In the genomic region with DNA sequence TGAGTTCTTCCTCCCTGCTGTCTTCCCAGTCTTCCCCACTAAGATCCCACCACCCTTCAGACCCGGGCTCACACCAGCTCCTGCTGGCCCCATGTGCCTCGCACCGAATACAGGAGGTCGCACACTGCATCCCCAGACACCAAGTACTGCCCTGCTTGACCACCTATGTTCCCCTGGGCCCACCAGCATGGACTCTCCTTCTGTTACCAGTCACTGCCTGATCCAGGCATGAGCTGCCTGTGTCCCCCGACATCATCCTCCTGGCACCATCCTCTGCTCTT, we compare ENCODE assay signal across 8 cellular contexts.
A peak's percentile ranks its signal among the peaks of the same experiment; 100 is the strongest.
DNase-seq lines count a peak whose midpoint lies in the region; ATAC-seq and TF ChIP-seq lines count a peak whose summit lies in the region.

No MANE protein-coding gene starts in this region.

- H3K4me3 Mint-ChIP-seq in stimulated activated effector memory CD8-positive, alpha-beta T cell treated with anti-CD3 and anti-CD28 coated beads, Interleukin-12 subunit alpha, Interleukin-12 subunit beta, amount 100 ng/mL, for 72 hours = peak overlapping the region; percentile 93

- TF ChIP-seq CTCF in ascending aorta (IDR thresholded peaks at IDR 0.05) = no peak

- peaks cover 3 to 20% of the 10 kb centered on the region in 2 donors for H3K4me1 ChIP-seq in ascending aorta

- no peaks in the 10 kb centered on the region for H3K9me3 Mint-ChIP-seq in stimulated activated effector memory CD8-positive, alpha-beta T cell treated with anti-CD3 and anti-CD28 coated beads, Interleukin-12 subunit alpha, Interleukin-12 subunit beta, amount 100 ng/mL, for 72 hours

- ATAC-seq in GM19328 (IDR thresholded peaks at IDR 0.05; ENCODE audit: unreplicated experiment) (peak; percentile 13), HG03025 (IDR thresholded peaks at IDR 0.05; ENCODE audit: low FRiP score, unreplicated experiment) (peak; percentile 19)
- ATAC-seq in stimulated activated effector memory CD8-positive, alpha-beta T cell treated with anti-CD3 and anti-CD28 coated beads, Interleukin-12 subunit alpha, Interleukin-12 subunit beta, amount 100 ng/mL, for 72 hours = peak; percentile 46

- intact Hi-C loops in ascending aorta (cut with DNase I) = loop anchor here (2.0 to 5.0 kb wide), 2 partner anchors 49 to 285 kb away; partner anchors contain the start of gene TAB2

- peaks cover 61% of the 10 kb centered on the region for H3K4me1 Mint-ChIP-seq in stimulated activated effector memory CD8-positive, alpha-beta T cell treated with anti-CD3 and anti-CD28 coated beads, Interleukin-12 subunit alpha, Interleukin-12 subunit beta, amount 100 ng/mL, for 72 hours

- no peaks in the 10 kb centered on the region for H3K9me3 ChIP-seq in ascending aorta

- DNase-seq in ascending aorta (ENCODE audit: low spot score in 2 of 2) (no peak), foreskin melanocyte (no peak), NCI-H2029 (lab: John Stamatoyannopoulos, UW) (no peak), NAMALWA (ENCODE audit: low spot score) (no peak), H7 (no peak)
- DNase-seq in stimulated activated effector memory CD8-positive, alpha-beta T cell treated with anti-CD3 and anti-CD28 coated beads, Interleukin-12 subunit alpha, Interleukin-12 subunit beta, amount 100 ng/mL, for 72 hours (ENCODE audit: low spot score in 2 of 2) = peak in 1 of 2 donors; percentile 50

- peak overlapping the region; percentile 99 for H3K27ac Mint-ChIP-seq in stimulated activated effector memory CD8-positive, alpha-beta T cell treated with anti-CD3 and anti-CD28 coated beads, Interleukin-12 subunit alpha, Interleukin-12 subunit beta, amount 100 ng/mL, for 72 hours

- no peaks in the 10 kb centered on the region for H3K36me3 ChIP-seq in ascending aorta
- no peaks in the 10 kb centered on the region for H3K36me3 ChIP-seq in H7 (replicated peaks; ENCODE audit: control insufficient read depth, insufficient read depth, low read length)

- H3K4me3 ChIP-seq in ascending aorta = no peak overlapping the region
- no peak overlapping the region for H3K4me3 ChIP-seq in H7 (ENCODE audit: insufficient read depth, low read depth, low read length)

- peak overlapping the region; percentile 75 to 85 for H3K27ac ChIP-seq in ascending aorta

- peaks cover 52% of the 10 kb centered on the region for H3K36me3 Mint-ChIP-seq in stimulated activated effector memory CD8-positive, alpha-beta T cell treated with anti-CD3 and anti-CD28 coated beads, Interleukin-12 subunit alpha, Interleukin-12 subunit beta, amount 100 ng/mL, for 72 hours

- H3K27me3 ChIP-seq in ascending aorta = no peaks in the 10 kb centered on the region
- no peaks in the 10 kb centered on the region for H3K27me3 ChIP-seq in H7 (ENCODE audit: control insufficient read depth, insufficient read depth, low read length)
